Comparison of ENCODE assay signal across 12 cellular contexts in genomic region chr17:1158879-1159278, GRCh38.
"Had no signal": no experiment of that assay in that cellular context is flagged by ENCODE, and none has a peak within 500 bp of the region (broad histone marks: within the 10 kb centered on the region; RNA-seq: fewer than 3 reads in every experiment).

No MANE protein-coding gene starts in this region.

- H3K4me1 Mint-ChIP-seq: activated CD4-positive, alpha-beta memory T cell treated with anti-CD3 and anti-CD28 coated beads, Interleukin-2, amount 10 ng/mL, durations not matched to agents 7 days and 5 days had no signal

- H3K27ac ChIP-seq: breast epithelium, VCaP had no signal

- H3K27ac Mint-ChIP-seq: activated CD4-positive, alpha-beta memory T cell treated with anti-CD3 and anti-CD28 coated beads, Interleukin-2, amount 10 ng/mL, durations not matched to agents 7 days and 5 days; nephron progenitor cell had no signal

- H3K36me3 ChIP-seq: breast epithelium had no signal

- H3K4me3 Mint-ChIP-seq: activated CD4-positive, alpha-beta memory T cell treated with anti-CD3 and anti-CD28 coated beads, Interleukin-2, amount 10 ng/mL, durations not matched to agents 7 days and 5 days; nephron progenitor cell had no signal

- H3K27me3 Mint-ChIP-seq: activated CD4-positive, alpha-beta memory T cell treated with anti-CD3 and anti-CD28 coated beads, Interleukin-2, amount 10 ng/mL, durations not matched to agents 7 days and 5 days had no signal

- H3K4me3 ChIP-seq: breast epithelium had no signal

- DNase-seq: activated CD4-positive, alpha-beta memory T cell treated with anti-CD3 and anti-CD28 coated beads, Interleukin-2, amount 10 ng/mL, durations not matched to agents 7 days and 5 days; activated naive CD4-positive, alpha-beta T cell treated with Interleukin-2 at 50 U/mL for 16 hours; left ventricle myocardium superior; mesendoderm; nephron progenitor cell; stimulated activated CD4-positive, alpha-beta T cell treated with anti-CD3 and anti-CD28 coated beads, Interleukin-2, amount 100 ng/mL, for 24 hours; stimulated activated naive CD4-positive, alpha-beta T cell had no signal

- FAIRE-seq: frontal cortex, keratinocyte had no signal

- H3K27me3 ChIP-seq: breast epithelium had no signal

- H3K4me1 ChIP-seq: breast epithelium had no signal

- H3K9me3 Mint-ChIP-seq: activated CD4-positive, alpha-beta memory T cell treated with anti-CD3 and anti-CD28 coated beads, Interleukin-2, amount 10 ng/mL, durations not matched to agents 7 days and 5 days had no signal

- ATAC-seq: left ventricle myocardium superior, sciatic nerve had no signal

- H3K9me3 ChIP-seq: breast epithelium had no signal
